ENCODE assay signal across 9 cellular contexts in the genomic region with DNA sequence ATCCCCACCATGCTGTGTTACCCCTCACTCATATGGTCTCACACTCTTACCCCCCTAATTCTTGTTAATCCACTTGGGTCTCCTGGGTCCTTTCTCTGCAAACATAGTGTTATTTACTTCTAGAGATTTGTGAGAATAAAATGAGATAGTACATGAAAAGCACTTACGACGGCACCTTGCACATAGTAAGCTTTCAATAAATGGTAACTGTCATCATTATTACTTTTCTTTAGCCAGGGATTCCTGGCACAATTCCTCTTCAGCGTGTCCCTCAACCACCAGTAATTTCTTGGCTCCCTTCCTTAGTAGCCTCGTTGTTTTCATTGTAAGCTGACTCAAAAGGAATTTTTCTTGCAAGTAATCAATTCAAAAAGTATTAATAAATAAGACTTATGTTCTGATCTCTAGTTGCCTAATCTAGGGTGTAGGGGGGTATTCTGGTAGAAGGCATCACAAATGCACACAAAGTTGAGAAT. TPM values are rescaled to one million over a fixed set of nuclear protein-coding genes. Genes with fewer than 3 reads are reported as not detected.
DNase-seq lines count a peak whose midpoint lies in the region; ATAC-seq, FAIRE-seq and TF ChIP-seq lines count a peak whose summit lies in the region.
"Had no signal": no experiment of that assay in that cellular context is flagged by ENCODE, and none has a peak within 500 bp of the region (broad histone marks: within the 10 kb centered on the region; RNA-seq: fewer than 3 reads in every experiment).

No MANE protein-coding gene starts in this region.

- H3K4me2 ChIP-seq in astrocyte (ENCODE audit: low read length) (peak overlapping the region; percentile 98), mesenchymal stem cell (ENCODE audit: low read length, poor library complexity, severe bottlenecking) (peak overlapping the region; percentile 39)

- TF ChIP-seq CTCF in left ventricle myocardium inferior (IDR thresholded peaks at IDR 0.05; ENCODE audit: borderline replicate concordance) (no peak), astrocyte (IDR thresholded peaks at IDR 0.05; ENCODE audit: insufficient read depth, low read depth, low read length) (no peak), upper lobe of right lung (IDR thresholded peaks at IDR 0.05) (no peak)

- no peak overlapping the region for H2BK120ac ChIP-seq in mesenchymal stem cell (ENCODE audit: low read depth, low read length)

- ATAC-seq in left ventricle myocardium superior (no peak), upper lobe of right lung (no peak)

- H3K9ac ChIP-seq in astrocyte (ENCODE audit: low read length) (peak overlapping the region; percentile 82), mesenchymal stem cell (ENCODE audit: low read length) (peak overlapping the region; percentile 79)

- no peaks in the 10 kb centered on the region for H3K79me2 ChIP-seq in astrocyte (ENCODE audit: insufficient read depth, low read length)

- no peaks in the 10 kb centered on the region for H3K9me3 Mint-ChIP-seq in astrocyte (ENCODE audit: unreplicated experiment)

- H3K79me1 ChIP-seq in mesenchymal stem cell (replicated peaks; ENCODE audit: low read length, poor library complexity, severe bottlenecking) = no peaks in the 10 kb centered on the region

- H3K14ac ChIP-seq in mesenchymal stem cell (ENCODE audit: low read length in 2 of 2) = no peak overlapping the region

- H2AFZ ChIP-seq in astrocyte (ENCODE audit: low read depth, low read length) (peak overlapping the region; percentile 85), mesenchymal stem cell (ENCODE audit: low read depth, low read length) (no peak overlapping the region)

- H3K9me3 ChIP-seq in left ventricle myocardium inferior (replicated peaks) (no peaks in the 10 kb centered on the region), astrocyte (ENCODE audit: insufficient read depth, low read depth, low read length) (no peaks in the 10 kb centered on the region), mesenchymal stem cell (ENCODE audit: control insufficient read depth, low read length) (no peaks in the 10 kb centered on the region), upper lobe of right lung (no peaks in the 10 kb centered on the region)
- H3K9me3 ChIP-seq: mucosa of descending colon had no signal

- no peak overlapping the region for H2BK5ac ChIP-seq in mesenchymal stem cell (ENCODE audit: low read depth, low read length, poor library complexity, severe bottlenecking)

- peak overlapping the region; percentile 80 for H3K4me3 ChIP-seq in left ventricle myocardium inferior
- H3K4me3 ChIP-seq in astrocyte (ENCODE audit: insufficient read depth, low read depth, low read length) = peak overlapping the region; percentile 76
- peak overlapping the region in 1 of 2 experiments; percentile 87 for H3K4me3 ChIP-seq in mesenchymal stem cell (ENCODE audit: insufficient read depth in 1 of 2, low read depth in 1 of 2, low read length in 2 of 2)
- H3K4me3 ChIP-seq in upper lobe of right lung = peak overlapping the region; percentile 66
- H3K4me3 ChIP-seq: mucosa of descending colon had no signal

- peaks cover 4% of the 10 kb centered on the region for H3K4me1 Mint-ChIP-seq in astrocyte (ENCODE audit: low read depth, unreplicated experiment)

- peak overlapping the region; percentile 92 for H3K4me3 Mint-ChIP-seq in astrocyte (ENCODE audit: unreplicated experiment)

- H3K4ac ChIP-seq in mesenchymal stem cell (ENCODE audit: low read depth in 1 of 2, low read length in 2 of 2) = no peak overlapping the region

- H3K18ac ChIP-seq in mesenchymal stem cell (ENCODE audit: low read depth in 1 of 2, low read length in 2 of 2) = no peak overlapping the region

- H3K27me3 Mint-ChIP-seq in astrocyte (ENCODE audit: low read depth, unreplicated experiment) = no peaks in the 10 kb centered on the region

- H3K4me1 ChIP-seq in left ventricle myocardium inferior (peaks cover 8% of the 10 kb centered on the region), astrocyte (ENCODE audit: insufficient read depth, low read length) (no peaks in the 10 kb centered on the region), mesenchymal stem cell (ENCODE audit: control insufficient read depth, insufficient read depth, low read depth, low read length) (no peaks in the 10 kb centered on the region), upper lobe of right lung (no peaks in the 10 kb centered on the region)

- H3K27me3 ChIP-seq in left ventricle myocardium inferior (ENCODE audit: low read depth) (no peaks in the 10 kb centered on the region), astrocyte (ENCODE audit: insufficient read depth, low read length) (no peaks in the 10 kb centered on the region), mesenchymal stem cell (ENCODE audit: control insufficient read depth in 1 of 2, insufficient read depth in 1 of 2, low read length in 2 of 2) (no peaks in the 10 kb centered on the region), upper lobe of right lung (no peaks in the 10 kb centered on the region)

- no peak overlapping the region for H2BK15ac ChIP-seq in mesenchymal stem cell (ENCODE audit: low read depth, poor library complexity, severe bottlenecking)

- no peaks in the 10 kb centered on the region for H3K36me3 ChIP-seq in left ventricle myocardium inferior
- no peaks in the 10 kb centered on the region for H3K36me3 ChIP-seq in astrocyte (ENCODE audit: insufficient read depth, low read length)
- H3K36me3 ChIP-seq in mesenchymal stem cell (ENCODE audit: control insufficient read depth in 1 of 2, insufficient read depth in 2 of 2, low read depth in 1 of 2, low read length in 2 of 2) = no peaks in the 10 kb centered on the region
- no peaks in the 10 kb centered on the region for H3K36me3 ChIP-seq in upper lobe of right lung

- H4K20me1 ChIP-seq in astrocyte (ENCODE audit: insufficient read depth, low read length) = no peaks in the 10 kb centered on the region

- peak overlapping the region; percentile 88 for H3K27ac ChIP-seq in left ventricle myocardium inferior (replicated peaks)
- no peak overlapping the region for H3K27ac ChIP-seq in astrocyte (ENCODE audit: low read depth, low read length)
- no peak overlapping the region for H3K27ac ChIP-seq in mesenchymal stem cell (ENCODE audit: low read length, poor library complexity, severe bottlenecking)
- no peak overlapping the region for H3K27ac ChIP-seq in upper lobe of right lung

- no peak for DNase-seq in left ventricle myocardium inferior
- no peak for DNase-seq in left ventricle myocardium superior
- DNase-seq in astrocyte (ENCODE audit: low read depth) = peak; percentile 24
- peak; percentile 3 for DNase-seq in mesenchymal stem cell
- DNase-seq in upper lobe of right lung = no peak
- DNase-seq in HK-2 (ENCODE audit: unreplicated experiment) = no peak
- no peak for DNase-seq in HuH-7.5 (ENCODE audit: low spot score)
- no peak for DNase-seq in islet precursor cell

- peak; percentile 76 for FAIRE-seq in astrocyte (lab: Jason Lieb, UNC)

- 60% methylated on average over 2 of the region's 4 CpGs for WGBS in mesenchymal stem cell

- H3K23ac ChIP-seq in mesenchymal stem cell (ENCODE audit: low read length in 2 of 2) = no peak overlapping the region

- no peak overlapping the region for H2BK12ac ChIP-seq in mesenchymal stem cell (ENCODE audit: low read length in 2 of 2)

- no peaks in the 10 kb centered on the region for H3K36me3 Mint-ChIP-seq in astrocyte (ENCODE audit: low read depth, unreplicated experiment)

- H2AK5ac ChIP-seq in mesenchymal stem cell (ENCODE audit: low read length, severe bottlenecking) = no peak overlapping the region

- H3K27ac Mint-ChIP-seq in astrocyte (ENCODE audit: unreplicated experiment) = no peak overlapping the region

- intact Hi-C loops in left ventricle myocardium inferior (cut with micrococcal nuclease) (loop anchor here (10.0 kb wide), 1 partner anchor 196 kb away; no protein-coding TSS in a partner anchor), left ventricle myocardium superior (cut with micrococcal nuclease) (loop anchor here (1.0 kb wide), 1 partner anchor 9 kb away; no protein-coding TSS in a partner anchor), upper lobe of right lung (cut with DNase I) (no loop called here)

- H4K91ac ChIP-seq in mesenchymal stem cell (ENCODE audit: low read length) = no peak overlapping the region

- no peak overlapping the region for H4K8ac ChIP-seq in mesenchymal stem cell (ENCODE audit: low read length)

RNA-seq across cellular contexts. Expression of a gene that starts 30.1 kb away (rescaled TPM):
- total RNA-seq in left ventricle myocardium inferior (77.2 TPM), left ventricle myocardium superior (93.6 TPM), astrocyte (120 and 133 TPM in 2 replicates), upper lobe of right lung (114 TPM)
- 119 TPM for polyA plus RNA-seq in mesenchymal stem cell (2013, experiment 1 of 2)
- polyA plus RNA-seq in mesenchymal stem cell (2013, experiment 2 of 2) = 120 TPM

Comparison
In these comparisons a context has a peak if more than half of its experiments do, and no peak if none do; other contexts are left out.
1. DNase-seq: peak in astrocyte (single experiment) and mesenchymal stem cell (single experiment); none in left ventricle myocardium inferior (single experiment), left ventricle myocardium superior (single experiment), upper lobe of right lung (single experiment), HK-2 (single experiment), HuH-7.5 (single experiment) and islet precursor cell (single experiment).